In the genomic region with DNA sequence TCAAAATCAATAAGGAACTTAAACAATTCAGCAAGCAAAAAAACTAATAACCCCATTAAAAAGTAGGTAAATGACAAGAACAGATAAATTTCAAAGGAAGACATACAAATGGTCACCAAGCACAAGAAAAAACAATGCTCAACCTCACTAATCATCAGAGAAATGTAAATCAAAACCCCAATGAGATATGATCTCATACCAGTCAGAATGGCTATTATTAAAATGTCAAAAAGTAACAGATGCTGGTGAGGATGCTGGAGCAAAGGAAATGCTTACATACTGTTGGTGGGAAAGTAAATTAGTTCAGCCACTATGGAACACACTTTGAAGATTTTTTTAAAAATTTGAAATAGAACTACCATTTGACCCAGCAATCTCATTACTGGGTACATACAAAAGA, we compare ENCODE assay signal across 21 cellular contexts.
"Had no signal": no experiment of that assay in that cellular context is flagged by ENCODE, and none has a peak within 500 bp of the region (broad histone marks: within the 10 kb centered on the region; RNA-seq: fewer than 3 reads in every experiment).

No MANE protein-coding gene starts in this region.

- H3K4me2 ChIP-seq: hepatocyte, smooth muscle cell had no signal

- H3K27ac ChIP-seq: esophagus squamous epithelium, hepatocyte, left ventricle myocardium inferior, pancreas, suprapubic skin, thyroid gland had no signal

- FAIRE-seq: kidney, pancreas, urothelium cell line had no signal

- H3K9me3 ChIP-seq: esophagus squamous epithelium, pancreas, thyroid gland had no signal

- H3K27me3 ChIP-seq: esophagus squamous epithelium, hepatocyte, pancreas, suprapubic skin, thyroid gland had no signal

- H3K4me1 ChIP-seq: esophagus squamous epithelium, left ventricle myocardium inferior, pancreas, suprapubic skin, thyroid gland had no signal

- ATAC-seq: left cardiac atrium; pancreas; right cardiac atrium; stimulated activated naive CD8-positive, alpha-beta T cell treated with anti-CD3 and anti-CD28 coated beads, Interleukin-15, Interleukin-2, amounts not matched to agents 100 U/mL and 50 U/mL, for 24 hours had no signal

- H3K36me3 ChIP-seq: esophagus squamous epithelium, left ventricle myocardium inferior, pancreas, suprapubic skin, thyroid gland had no signal

- DNase-seq: dermis blood vessel endothelial cell; esophagus squamous epithelium; foreskin melanocyte; head of caudate nucleus; kidney; left cardiac atrium; left ventricle myocardium inferior; mesenchymal stem cell; midbrain; naive B cell; occipital lobe; pancreas; right cardiac atrium; stimulated activated CD4-positive, alpha-beta T cell treated with anti-CD3 and anti-CD28 coated beads, Interleukin-2, amount 100 ng/mL, for 48 hours; stimulated activated naive CD8-positive, alpha-beta T cell treated with anti-CD3 and anti-CD28 coated beads, Interleukin-15, Interleukin-2, amounts not matched to agents 100 U/mL and 50 U/mL, for 24 hours; thyroid gland had no signal

- H2AFZ ChIP-seq: hepatocyte had no signal

- H3K4me3 ChIP-seq: esophagus squamous epithelium, hepatocyte, left ventricle myocardium inferior, lung, pancreas, smooth muscle cell, suprapubic skin, thyroid gland had no signal
